ENCODE assay signal across 8 cellular contexts in genomic region chr2:216693414-216694100, GRCh38. TPM values are rescaled to one million over a fixed set of nuclear protein-coding genes. Genes with fewer than 3 reads are reported as not detected.
DNase-seq lines count a peak whose midpoint lies in the region; ATAC-seq, FAIRE-seq and TF ChIP-seq lines count a peak whose summit lies in the region.

No MANE protein-coding gene starts in this region.

- H3K27me3 ChIP-seq in right atrium auricular region, result no peaks in the 10 kb centered on the region

- peaks cover 22% of the 10 kb centered on the region for H3K4me1 Mint-ChIP-seq in T-helper 17 cell
- peaks cover 35% of the 10 kb centered on the region for H3K4me1 Mint-ChIP-seq in stimulated activated memory B cell treated with anti-CD40 and anti-IgM and Interleukin-4, amounts not matched to agents 10 μg/mL and 1 μg/mL and 100 μg/mL, for 72 hours

- H3K27me3 Mint-ChIP-seq in T-helper 17 cell, result peaks cover 57% of the 10 kb centered on the region
- H3K27me3 Mint-ChIP-seq in stimulated activated memory B cell treated with anti-CD40 and anti-IgM and Interleukin-4, amounts not matched to agents 10 μg/mL and 1 μg/mL and 100 μg/mL, for 72 hours, result peaks cover 94% of the 10 kb centered on the region

- no peaks in the 10 kb centered on the region for H3K36me3 ChIP-seq in right atrium auricular region

- peaks cover 4% of the 10 kb centered on the region for H3K36me3 Mint-ChIP-seq in T-helper 17 cell (ENCODE audit: low read depth)
- H3K36me3 Mint-ChIP-seq in stimulated activated memory B cell treated with anti-CD40 and anti-IgM and Interleukin-4, amounts not matched to agents 10 μg/mL and 1 μg/mL and 100 μg/mL, for 72 hours, result no peaks in the 10 kb centered on the region

- H3K9me3 ChIP-seq in T-helper 17 cell (ENCODE audit: control insufficient read depth, low read length, poor library complexity, severe bottlenecking) (no peaks in the 10 kb centered on the region), right atrium auricular region (no peaks in the 10 kb centered on the region)

- H3K4me3 ChIP-seq in right atrium auricular region, result peak overlapping the region; percentile 44 to 62

- no peak for FAIRE-seq in H54 (lab: Jason Lieb, UNC)

- ATAC-seq in T-helper 17 cell (no peak), GM18873 (IDR thresholded peaks at IDR 0.05; ENCODE audit: low FRiP score, unreplicated experiment) (no peak)
- no peak for ATAC-seq in stimulated activated memory B cell treated with anti-CD40 and anti-IgM and Interleukin-4, amounts not matched to agents 10 μg/mL and 1 μg/mL and 100 μg/mL, for 72 hours

- H3K4me3 Mint-ChIP-seq in T-helper 17 cell, result peak overlapping the region; percentile 83
- peak overlapping the region; percentile 25 for H3K4me3 Mint-ChIP-seq in stimulated activated memory B cell treated with anti-CD40 and anti-IgM and Interleukin-4, amounts not matched to agents 10 μg/mL and 1 μg/mL and 100 μg/mL, for 72 hours

- DNase-seq in NCI-H748 (lab: John Stamatoyannopoulos, UW; ENCODE audit: unreplicated experiment) (peak; percentile 70), NCI-H748 treated with DMSO at 0.1 percent for 48 hours (lab: John Stamatoyannopoulos, UW) (no peak), T-helper 17 cell (no peak), right atrium auricular region (ENCODE audit: low spot score) (no peak), kidney glomerular epithelial cell (lab: John Stamatoyannopoulos, UW) (no peak), H54 (ENCODE audit: insufficient read length, low spot score) (no peak)

- no peak overlapping the region for H3K27ac Mint-ChIP-seq in T-helper 17 cell
- H3K27ac Mint-ChIP-seq in stimulated activated memory B cell treated with anti-CD40 and anti-IgM and Interleukin-4, amounts not matched to agents 10 μg/mL and 1 μg/mL and 100 μg/mL, for 72 hours, result no peak overlapping the region

- no peak for TF ChIP-seq CTCF in right atrium auricular region (IDR thresholded peaks at IDR 0.05)

- no peak for TF ChIP-seq POLR2A in H54 (IDR thresholded peaks at IDR 0.05; ENCODE audit: low read depth, low read length)

- H3K27ac ChIP-seq in right atrium auricular region, result peak overlapping the region; percentile 78 to 92

- peaks cover 0 to 81% of the 10 kb centered on the region in 2 donors for H3K4me1 ChIP-seq in right atrium auricular region

- H3K9me3 Mint-ChIP-seq in stimulated activated memory B cell treated with anti-CD40 and anti-IgM and Interleukin-4, amounts not matched to agents 10 μg/mL and 1 μg/mL and 100 μg/mL, for 72 hours, result no peaks in the 10 kb centered on the region

RNA-seq across cellular contexts. Expression of gene IGFBP5, which starts 1.8 kb away (rescaled TPM):
- total RNA-seq in T-helper 17 cell (not detected), right atrium auricular region (100 to 1,000 TPM; 169 to 554 TPM)

Comparison
In these comparisons a context has a peak if more than half of its experiments do, and no peak if none do; other contexts are left out.
1. RNA of gene IGFBP5, which starts 1.8 kb away (total RNA-seq): 169 to 554 TPM in right atrium auricular region; not detected in T-helper 17 cell; every median in the first group is over 100 times any median in the second.